In genomic region chr3:11239796-11240195, GRCh38 we compare ENCODE assay signal across 20 cellular contexts. TPM values are rescaled to one million over a fixed set of nuclear protein-coding genes. Genes with fewer than 3 reads are reported as not detected.
DNase-seq lines count a peak whose midpoint lies in the region; ATAC-seq, FAIRE-seq and TF ChIP-seq lines count a peak whose summit lies in the region.
"Had no signal": no experiment of that assay in that cellular context is flagged by ENCODE, and none has a peak within 500 bp of the region (broad histone marks: within the 10 kb centered on the region; RNA-seq: fewer than 3 reads in every experiment).

No MANE protein-coding gene starts in this region.

- CTCF ChIA-PET in activated CD4-positive, alpha-beta T cell treated with anti-CD3 and anti-CD28 coated beads for 36 hours (lab: Charles Lee) = interaction anchor here (0.6 to 1.4 kb wide), 4 partner anchors 8 to 384 kb away, joined by 3 to 5 read pairs (median 3); no protein-coding TSS in a partner anchor

- H3K4me1 ChIP-seq in ACC112 (ENCODE audit: control insufficient read depth, insufficient read depth, low read length, unreplicated experiment) (peaks cover 40% of the 10 kb centered on the region), keratinocyte (ENCODE audit: control insufficient read depth, extremely low read depth, insufficient read depth, low read length) (peaks cover 47% of the 10 kb centered on the region)
- H3K4me1 ChIP-seq: BLaER1 had no signal

- peak overlapping the region; percentile 0 for H3K4me2 ChIP-seq in keratinocyte (ENCODE audit: control insufficient read depth, extremely low read depth, insufficient read depth, low read depth, low read length)
- H3K4me2 ChIP-seq: BLaER1 had no signal

- no peak for FAIRE-seq in keratinocyte (lab: Jason Lieb, UNC)
- FAIRE-seq: H1 had no signal

- H3K4me3 Mint-ChIP-seq in activated CD4-positive, alpha-beta T cell treated with anti-CD3 and anti-CD28 coated beads for 36 hours = no peak overlapping the region
- H3K4me3 Mint-ChIP-seq in activated T-helper 17 cell treated with anti-CD3 and anti-CD28 coated beads, Interleukin-2, amount 50 U/mL, for 72 hours = peak overlapping the region; percentile 63
- H3K4me3 Mint-ChIP-seq: CD8-positive, alpha-beta memory T cell had no signal

- DNase-seq in activated CD4-positive, alpha-beta T cell treated with anti-CD3 and anti-CD28 coated beads for 36 hours = no peak
- DNase-seq in activated CD4-positive, alpha-beta T cell treated with anti-CD3 and anti-CD28 coated beads for 4 hours = no peak
- DNase-seq in keratinocyte (ENCODE audit: low read depth, low spot score) (no peak), SIG-M5 treated with dmso at 0.1 percent for 504 hours (lab: John Stamatoyannopoulos, UW; ENCODE audit: unreplicated experiment) (no peak), NOMO-1 treated with DMSO at 0.1 percent for 48 hours (lab: John Stamatoyannopoulos, UW; ENCODE audit: unreplicated experiment) (no peak)
- DNase-seq: CD8-positive, alpha-beta memory T cell; EL; KBM-7; MG63; NCI-H1092 treated with DMSO at 0.1 percent for 48 hours; NCI-H1694; NCI-H446 treated with DMSO at 0.1 percent for 48 hours; NCI-H774; SIG-M5 had no signal

- H3K4me3 ChIP-seq in ACC112 (ENCODE audit: low read depth, low read length) = no peak overlapping the region
- no peak overlapping the region for H3K4me3 ChIP-seq in keratinocyte (ENCODE audit: control insufficient read depth in 2 of 3, extremely low read depth in 1 of 3, insufficient read depth in 2 of 3, low read depth in 1 of 3, low read length in 3 of 3)
- H3K4me3 ChIP-seq: BLaER1, MG63 had no signal

- H3K27me3 Mint-ChIP-seq in activated CD4-positive, alpha-beta T cell treated with anti-CD3 and anti-CD28 coated beads for 36 hours = peaks cover 13% of the 10 kb centered on the region
- peaks cover 7% of the 10 kb centered on the region for H3K27me3 Mint-ChIP-seq in activated T-helper 17 cell treated with anti-CD3 and anti-CD28 coated beads, Interleukin-2, amount 50 U/mL, for 72 hours

- H3K27me3 ChIP-seq in ACC112 (ENCODE audit: insufficient read depth, low read length) = no peaks in the 10 kb centered on the region
- no peaks in the 10 kb centered on the region for H3K27me3 ChIP-seq in keratinocyte (ENCODE audit: control insufficient read depth, extremely low read depth, insufficient read depth, low read length)
- H3K27me3 ChIP-seq: BLaER1, MG63 had no signal

- intact Hi-C loops in activated CD4-positive, alpha-beta T cell treated with anti-CD3 and anti-CD28 coated beads for 36 hours (cut with DNase I, micrococcal nuclease) = loop anchor here (1.0 to 5.0 kb wide), 5 partner anchors 33 to 953 kb away; partner anchors contain the start of genes ATG7 (in 2 of the 2) and VGLL4 (in 2 of the 2)

- dilution Hi-C loops in keratinocyte (cut with MboI; ENCODE audit: extremely low pct_ligation_motif_present, low sequenced_read_pairs) = no loop called here

- H3K9ac ChIP-seq in keratinocyte (ENCODE audit: control insufficient read depth, extremely low read depth, insufficient read depth, low read length) = no peak overlapping the region
- H3K9ac ChIP-seq: BLaER1 had no signal

- H3K9me3 Mint-ChIP-seq in activated CD4-positive, alpha-beta T cell treated with anti-CD3 and anti-CD28 coated beads for 36 hours (ENCODE audit: low read depth) = peaks cover 9% of the 10 kb centered on the region
- H3K9me3 Mint-ChIP-seq in activated T-helper 17 cell treated with anti-CD3 and anti-CD28 coated beads, Interleukin-2, amount 50 U/mL, for 72 hours = no peaks in the 10 kb centered on the region

- no peaks in the 10 kb centered on the region for H4K20me1 ChIP-seq in keratinocyte (ENCODE audit: control insufficient read depth, extremely low read depth, insufficient read depth, low read length)
- H4K20me1 ChIP-seq: BLaER1 had no signal

- peaks cover 4% of the 10 kb centered on the region for H3K9me1 ChIP-seq in keratinocyte (ENCODE audit: control insufficient read depth, extremely low read depth, insufficient read depth, low read length)

- H3K9me3 ChIP-seq in keratinocyte (ENCODE audit: control insufficient read depth, low read depth, low read length) = no peaks in the 10 kb centered on the region

- peak overlapping the region; percentile 80 for H3K27ac Mint-ChIP-seq in activated CD4-positive, alpha-beta T cell treated with anti-CD3 and anti-CD28 coated beads for 36 hours
- H3K27ac Mint-ChIP-seq in activated T-helper 17 cell treated with anti-CD3 and anti-CD28 coated beads, Interleukin-2, amount 50 U/mL, for 72 hours = peak overlapping the region; percentile 97

- H3K27ac ChIP-seq in ACC112 (ENCODE audit: low read depth, low read length) = peak overlapping the region; percentile 98
- peak overlapping the region; percentile 91 for H3K27ac ChIP-seq in keratinocyte (ENCODE audit: control insufficient read depth, insufficient read depth, low read length)
- H3K27ac ChIP-seq: 22Rv1, BLaER1 had no signal

- peaks cover 2% of the 10 kb centered on the region for H3K36me3 Mint-ChIP-seq in activated CD4-positive, alpha-beta T cell treated with anti-CD3 and anti-CD28 coated beads for 36 hours (ENCODE audit: low read depth)
- peaks cover 19% of the 10 kb centered on the region for H3K36me3 Mint-ChIP-seq in activated T-helper 17 cell treated with anti-CD3 and anti-CD28 coated beads, Interleukin-2, amount 50 U/mL, for 72 hours (ENCODE audit: low read depth)
- H3K36me3 Mint-ChIP-seq: CD8-positive, alpha-beta memory T cell had no signal

- TF ChIP-seq CTCF in keratinocyte (optimal IDR thresholded peaks at IDR 0.05 in 1 of 3, IDR thresholded peaks at IDR 0.05 in 1 of 3, conservative IDR thresholded peaks at IDR 0.05 in 1 of 3; ENCODE audit: extremely low read depth in 1 of 3, insufficient read depth in 2 of 3, low read length in 3 of 3) = no peak

- POLR2A ChIA-PET in activated CD4-positive, alpha-beta T cell treated with anti-CD3 and anti-CD28 coated beads for 36 hours (lab: Charles Lee) = interaction anchor here (0.8 to 1.4 kb wide), 3 partner anchors 32 to 50 kb away, joined by 3 read pairs; partner anchors contain the start of gene ATG7

- no peak for ATAC-seq in activated CD4-positive, alpha-beta T cell treated with anti-CD3 and anti-CD28 coated beads for 36 hours
- no peak for ATAC-seq in activated T-helper 17 cell treated with anti-CD3 and anti-CD28 coated beads, Interleukin-2, amount 50 U/mL, for 72 hours (replicated peaks)
- no peak for ATAC-seq in HG03354 (IDR thresholded peaks at IDR 0.05; ENCODE audit: poor library complexity, severe bottlenecking, unreplicated experiment)

- peaks cover 20% of the 10 kb centered on the region for H3K36me3 ChIP-seq in ACC112 (ENCODE audit: insufficient read depth, low read length)
- H3K36me3 ChIP-seq in keratinocyte (ENCODE audit: control insufficient read depth in 2 of 2, extremely low read depth in 1 of 2, insufficient read depth in 2 of 2, low read length in 2 of 2) = peaks cover 4 to 6% of the 10 kb centered on the region in 2 experiments
- H3K36me3 ChIP-seq: BLaER1, MG63 had no signal

- H2AFZ ChIP-seq in ACC112 (ENCODE audit: low read length, unreplicated experiment) (no peak overlapping the region), keratinocyte (ENCODE audit: control insufficient read depth, low read length) (no peak overlapping the region)

- H3K4me1 Mint-ChIP-seq in activated CD4-positive, alpha-beta T cell treated with anti-CD3 and anti-CD28 coated beads for 36 hours = peaks cover 46% of the 10 kb centered on the region
- H3K4me1 Mint-ChIP-seq in activated T-helper 17 cell treated with anti-CD3 and anti-CD28 coated beads, Interleukin-2, amount 50 U/mL, for 72 hours = peaks cover 26% of the 10 kb centered on the region
- H3K4me1 Mint-ChIP-seq: CD8-positive, alpha-beta memory T cell had no signal

- peaks cover 34% of the 10 kb centered on the region for H3K79me2 ChIP-seq in ACC112 (ENCODE audit: control insufficient read depth, insufficient read depth, low read length, unreplicated experiment)
- peaks cover 23% of the 10 kb centered on the region for H3K79me2 ChIP-seq in keratinocyte (ENCODE audit: control insufficient read depth, insufficient read depth, low read length)

RNA-seq across cellular contexts. Expression of gene ATG7, which starts 32.4 kb away (rescaled TPM):
- 10 to 100 TPM; 31.6 to 34.5 TPM for total RNA-seq in activated CD4-positive, alpha-beta T cell treated with anti-CD3 and anti-CD28 coated beads for 36 hours
- 10 to 100 TPM; 34.6 to 37.7 TPM for total RNA-seq in activated T-helper 17 cell treated with anti-CD3 and anti-CD28 coated beads, Interleukin-2, amount 50 U/mL, for 72 hours
- 22.7 to 35.3 TPM (median 27.9 TPM) in 3 replicates for polyA plus RNA-seq in keratinocyte
- polyA plus RNA-seq in keratinocyte (2011; ENCODE audit: low read depth) = 23.8 TPM
- polyA plus RNA-seq in keratinocyte (2011; cell fraction: cytosol; rRNA removed) = 11.4 and 17.3 TPM in 2 replicates
- polyA plus RNA-seq in keratinocyte (2011; cell fraction: nucleus; rRNA removed) = 29.3 and 48.6 TPM in 2 replicates
- 18.5 and 19.1 TPM in 2 replicates for polyA plus RNA-seq in keratinocyte (2012; ENCODE audit: low replicate concordance)
- 23.6 to 57.2 TPM (median 47.5 TPM) in 3 replicates for polyA minus RNA-seq in keratinocyte
- polyA minus RNA-seq in keratinocyte (2011; cell fraction: cytosol; rRNA and poly(A)+ RNA removed) = 38.4 TPM
- polyA minus RNA-seq in keratinocyte (2011; cell fraction: nucleus; rRNA and poly(A)+ RNA removed) = 23.6 and 71.1 TPM in 2 replicates
